In genomic region chr17:42846594-42847280, GRCh38 we compare ENCODE assay signal across 13 cellular contexts. TPM values are rescaled to one million over a fixed set of nuclear protein-coding genes. Genes with fewer than 3 reads are reported as not detected.
A peak's percentile ranks its signal among the peaks of the same experiment; 100 is the strongest.
DNase-seq lines count a peak whose midpoint lies in the region; ATAC-seq, FAIRE-seq and TF ChIP-seq lines count a peak whose summit lies in the region.
"Had no signal": no experiment of that assay in that cellular context is flagged by ENCODE, and none has a peak within 500 bp of the region (broad histone marks: within the 10 kb centered on the region; RNA-seq: fewer than 3 reads in every experiment).

No MANE protein-coding gene starts in this region.

- H3K4me3 Mint-ChIP-seq in MCF 10A (ENCODE audit: unreplicated experiment) = no peak overlapping the region
- H3K4me3 Mint-ChIP-seq in activated T-helper 1 cell treated with anti-CD3 and anti-CD28 coated beads, Interleukin-12 subunit alpha, Interleukin-12 subunit beta, Interleukin-2, Interleukin-4 antibody, amounts not matched to agents 30 ng/mL and 10 ng/mL and 1 ng/mL, durations not matched to agents 14 hours and 24 hours and 36 hours = no peak overlapping the region

- H2AFZ ChIP-seq in HepG2 (ENCODE audit: low read length) = no peak overlapping the region

- H3K27ac ChIP-seq in breast epithelium (peak overlapping the region in 1 of 2 donors; percentile 59), HepG2 (ENCODE audit: extremely low read length, insufficient read depth, low read length) (peak overlapping the region; percentile 9), upper lobe of right lung (peak overlapping the region; percentile 27)

- no peaks in the 10 kb centered on the region for H4K20me1 ChIP-seq in HepG2 (ENCODE audit: insufficient read depth, low read length)

- intact Hi-C loops in MCF 10A (cut with micrococcal nuclease) (no loop called here), breast epithelium (cut with DNase I; ENCODE audit: low total_unique reads) (loop anchor here (10.0 kb wide), 1 partner anchor 488 kb away; no protein-coding TSS in a partner anchor), HepG2 (cut with micrococcal nuclease; ENCODE audit: unreplicated experiment) (no loop called here), upper lobe of right lung (cut with DNase I) (no loop called here)
- intact Hi-C loops in activated T-helper 1 cell treated with anti-CD3 and anti-CD28 coated beads, Interleukin-12 subunit alpha, Interleukin-12 subunit beta, Interleukin-2, Interleukin-4 antibody, amounts not matched to agents 30 ng/mL and 10 ng/mL and 1 ng/mL, durations not matched to agents 14 hours and 24 hours and 36 hours (cut with micrococcal nuclease) = no loop called here

- no peak overlapping the region for H3K9ac ChIP-seq in HepG2 (ENCODE audit: insufficient read depth, low read depth, low read length)

- H3K4me1 Mint-ChIP-seq in MCF 10A (ENCODE audit: insufficient read depth, unreplicated experiment) = peaks cover 13% of the 10 kb centered on the region
- H3K4me1 Mint-ChIP-seq in activated T-helper 1 cell treated with anti-CD3 and anti-CD28 coated beads, Interleukin-12 subunit alpha, Interleukin-12 subunit beta, Interleukin-2, Interleukin-4 antibody, amounts not matched to agents 30 ng/mL and 10 ng/mL and 1 ng/mL, durations not matched to agents 14 hours and 24 hours and 36 hours (ENCODE audit: low read depth) = peaks cover 21% of the 10 kb centered on the region

- H3K4me1 ChIP-seq in breast epithelium (no peaks in the 10 kb centered on the region), HepG2 (ENCODE audit: insufficient read depth, low read length) (peaks cover 33% of the 10 kb centered on the region), upper lobe of right lung (peaks cover 32% of the 10 kb centered on the region)

- POLR2A ChIA-PET in MCF 10A (lab: Yijun Ruan, JAX) (interaction anchor here (0.7 to 2.5 kb wide), 3 partner anchors 14 to 102 kb away, joined by 3 to 15 read pairs (median 4); partner anchors contain the start of gene PSME3), HepG2 (lab: Yijun Ruan, JAX) (interaction anchor here (1.0 to 5.0 kb wide), 7 partner anchors 8 to 90 kb away, joined by 3 to 39 read pairs (median 10); partner anchors contain the start of gene BECN1)

- peaks cover 13% of the 10 kb centered on the region for H3K27me3 Mint-ChIP-seq in MCF 10A (ENCODE audit: insufficient read depth, unreplicated experiment)
- no peaks in the 10 kb centered on the region for H3K27me3 Mint-ChIP-seq in activated T-helper 1 cell treated with anti-CD3 and anti-CD28 coated beads, Interleukin-12 subunit alpha, Interleukin-12 subunit beta, Interleukin-2, Interleukin-4 antibody, amounts not matched to agents 30 ng/mL and 10 ng/mL and 1 ng/mL, durations not matched to agents 14 hours and 24 hours and 36 hours (ENCODE audit: insufficient read depth)
- H3K27me3 Mint-ChIP-seq: naive B cell had no signal

- H3K36me3 ChIP-seq in breast epithelium (no peaks in the 10 kb centered on the region), bronchial epithelial cell (ENCODE audit: control insufficient read depth, insufficient read depth, low read length) (peaks cover 14% of the 10 kb centered on the region), HepG2 (replicated peaks in 1 of 2; ENCODE audit: control insufficient read depth in 1 of 2, insufficient read depth in 2 of 2, low read length in 2 of 2) (peaks cover 26 to 39% of the 10 kb centered on the region in 2 experiments), upper lobe of right lung (peaks cover 40% of the 10 kb centered on the region)

- no peak overlapping the region for H3K4me2 ChIP-seq in HepG2 (ENCODE audit: low read depth, low read length)

- TF ChIP-seq CTCF in MCF 10A (IDR thresholded peaks at IDR 0.05; ENCODE audit: unreplicated experiment) (no peak), breast epithelium (IDR thresholded peaks at IDR 0.05) (no peak), bronchial epithelial cell (IDR thresholded peaks at IDR 0.05; ENCODE audit: insufficient read depth, low read length, severe bottlenecking) (no peak), HepG2 (CRISPR knock-in tag; IDR thresholded peaks at IDR 0.05) (no peak), upper lobe of right lung (IDR thresholded peaks at IDR 0.05) (no peak)

- BruUV-seq in MCF 10A (replicated peaks; lab: Mats Ljungman, UMichigan) (no TSS peak), HepG2 (replicated peaks; lab: Mats Ljungman, UMichigan) (no TSS peak)

- TF ChIP-seq POLR2A in breast epithelium (IDR thresholded peaks at IDR 0.05) (no peak), HepG2 (IDR thresholded peaks at IDR 0.05; ENCODE audit: insufficient read depth in 1 of 2, low read depth in 2 of 2, low read length in 2 of 2) (peak in 1 of 2 experiments; percentile 24; a peak in 1 of 4 replicates)

- DNase-seq in MCF 10A (ENCODE audit: unreplicated experiment) = peak; percentile 70
- no peak for DNase-seq in breast epithelium (ENCODE audit: low spot score in 2 of 2)
- DNase-seq in bronchial epithelial cell (ENCODE audit: low read depth) = peak; percentile 58
- peak; percentile 23 for DNase-seq in HepG2 (ENCODE audit: low spot score)
- no peak for DNase-seq in upper lobe of right lung
- no peak for DNase-seq in cerebellum (ENCODE audit: low spot score)
- DNase-seq in activated T-helper 1 cell treated with anti-CD3 and anti-CD28 coated beads, Interleukin-12 subunit alpha, Interleukin-12 subunit beta, Interleukin-2, Interleukin-4 antibody, amounts not matched to agents 30 ng/mL and 10 ng/mL and 1 ng/mL, durations not matched to agents 14 hours and 24 hours and 36 hours (ENCODE audit: low spot score) = no peak
- DNase-seq: AML-193, H7, naive B cell, NCI-H1092 treated with DMSO at 0.1 percent for 48 hours had no signal

- peak; percentile 14 for ATAC-seq in HepG2
- ATAC-seq in upper lobe of right lung = peak; percentile 54
- no peak for ATAC-seq in GM18858 (IDR thresholded peaks at IDR 0.05; ENCODE audit: unreplicated experiment)

- peaks cover 31% of the 10 kb centered on the region for H3K36me3 Mint-ChIP-seq in MCF 10A (ENCODE audit: insufficient read depth, unreplicated experiment)
- H3K36me3 Mint-ChIP-seq in activated T-helper 1 cell treated with anti-CD3 and anti-CD28 coated beads, Interleukin-12 subunit alpha, Interleukin-12 subunit beta, Interleukin-2, Interleukin-4 antibody, amounts not matched to agents 30 ng/mL and 10 ng/mL and 1 ng/mL, durations not matched to agents 14 hours and 24 hours and 36 hours (ENCODE audit: low read depth) = peaks cover 29% of the 10 kb centered on the region

- H3K9me3 Mint-ChIP-seq in MCF 10A (ENCODE audit: unreplicated experiment) = no peaks in the 10 kb centered on the region
- H3K9me3 Mint-ChIP-seq in activated T-helper 1 cell treated with anti-CD3 and anti-CD28 coated beads, Interleukin-12 subunit alpha, Interleukin-12 subunit beta, Interleukin-2, Interleukin-4 antibody, amounts not matched to agents 30 ng/mL and 10 ng/mL and 1 ng/mL, durations not matched to agents 14 hours and 24 hours and 36 hours = no peaks in the 10 kb centered on the region
- H3K9me3 Mint-ChIP-seq: naive B cell had no signal

- FAIRE-seq in bronchial epithelial cell (lab: Jason Lieb, UNC) = peak; percentile 83
- FAIRE-seq in HepG2 (lab: Jason Lieb, UNC) = peak; percentile 53
- FAIRE-seq: colon had no signal

- H3K27me3 ChIP-seq in breast epithelium (no peaks in the 10 kb centered on the region), bronchial epithelial cell (ENCODE audit: control insufficient read depth, insufficient read depth, low read length) (no peaks in the 10 kb centered on the region), HepG2 (ENCODE audit: control insufficient read depth in 1 of 2, insufficient read depth in 2 of 2, low read length in 2 of 2) (no peaks in the 10 kb centered on the region), upper lobe of right lung (no peaks in the 10 kb centered on the region)

- H3K9me3 ChIP-seq in breast epithelium (no peaks in the 10 kb centered on the region), HepG2 (ENCODE audit: low read length) (no peaks in the 10 kb centered on the region), upper lobe of right lung (no peaks in the 10 kb centered on the region)

- in situ Hi-C loops in HepG2 (cut with HindIII; ENCODE audit: extremely low pct_ligation_motif_present, low pct_unique_long_range_greater_than_20kb) = loop anchor here (10.0 kb wide), 1 partner anchor 138 kb away; the partner anchor contains the start of genes PTGES3L and RUNDC1

- H3K79me2 ChIP-seq in HepG2 (ENCODE audit: insufficient read depth, low read length) = no peaks in the 10 kb centered on the region

- CTCF ChIA-PET in MCF 10A (lab: Yijun Ruan, JAX) (interaction anchor here (1.5 to 5.0 kb wide), 2 partner anchors 82 to 91 kb away, joined by 5 to 60 read pairs; no protein-coding TSS in a partner anchor), HepG2 (lab: Yijun Ruan, JAX; ENCODE audit: low intra/inter-chr PET ratio, low total read pairs) (no interaction called here)

- no peak overlapping the region for H3K4me3 ChIP-seq in breast epithelium
- no peak overlapping the region for H3K4me3 ChIP-seq in bronchial epithelial cell (ENCODE audit: low read depth, low read length)
- no peak overlapping the region for H3K4me3 ChIP-seq in HepG2 (replicated peaks in 1 of 3; ENCODE audit: insufficient read depth in 1 of 3, low read depth in 2 of 3, low read length in 3 of 3)
- no peak overlapping the region for H3K4me3 ChIP-seq in upper lobe of right lung

- TF ChIP-seq EP300 in HepG2 (IDR thresholded peaks at IDR 0.05; ENCODE audit: low read depth in 2 of 2, low read length in 2 of 2) (no peak), HepG2 (CRISPR knock-in tag; IDR thresholded peaks at IDR 0.05; ENCODE audit: borderline replicate concordance) (no peak)

- 81% methylated on average over 8 of the region's 9 CpGs for WGBS in HepG2 (ENCODE audit: low lambda C conversion rate)

- TF ChIP-seq RAD21 in HepG2 (CRISPR knock-in tag; IDR thresholded peaks at IDR 0.05) = no peak

- no peak overlapping the region for H3K27ac Mint-ChIP-seq in MCF 10A (ENCODE audit: low read depth, unreplicated experiment)
- no peak overlapping the region for H3K27ac Mint-ChIP-seq in activated T-helper 1 cell treated with anti-CD3 and anti-CD28 coated beads, Interleukin-12 subunit alpha, Interleukin-12 subunit beta, Interleukin-2, Interleukin-4 antibody, amounts not matched to agents 30 ng/mL and 10 ng/mL and 1 ng/mL, durations not matched to agents 14 hours and 24 hours and 36 hours

RNA-seq across cellular contexts. Expression of gene AOC2, which starts 2.4 kb away (rescaled TPM):
- total RNA-seq in MCF 10A (2022) (2.6 and 2.9 TPM in 2 replicates), breast epithelium (10 to 100 TPM in 1 of 3 donors, 1 to 10 TPM in 2; 1.8 to 11.8 (median 2.3) TPM), bronchial epithelial cell (0.79 and 1.0 TPM in 2 replicates), HepG2 (2016; rRNA removed; fragmentation: Illumina TruSeq; extraction: Trizol) (0.55 and 1.2 TPM in 2 replicates), upper lobe of right lung (2.0 TPM), cerebellum (1.9 TPM)
- not detected in 2 replicates for total RNA-seq in HepG2 (2016; cell fraction: cytosol; rRNA removed; fragmentation: Illumina TruSeq; extraction: Trizol; ENCODE audit: low read depth)
- total RNA-seq in HepG2 (2016; cell fraction: insoluble cytoplasmic fraction; rRNA removed; fragmentation: Illumina TruSeq; extraction: Trizol) = 0.30 and 1.3 TPM in 2 replicates
- total RNA-seq in HepG2 (2016; cell fraction: membrane; rRNA removed; fragmentation: Illumina TruSeq; extraction: Trizol) = 0.31 and 0.38 TPM in 2 replicates
- total RNA-seq in HepG2 (2016; cell fraction: nucleus; rRNA removed; fragmentation: Illumina TruSeq; extraction: Trizol) = 2.2 and 3.5 TPM in 2 replicates
- polyA plus RNA-seq in HepG2 (2011; rRNA removed) = 3.3 and 5.1 TPM in 2 replicates
- polyA plus RNA-seq in HepG2 (2011; cell fraction: cytosol; rRNA removed) = 1.7 TPM in 2 replicates
- 21.9 and 26.2 TPM in 2 replicates for polyA plus RNA-seq in HepG2 (2011; cell fraction: nucleus; rRNA removed)
- polyA plus RNA-seq in HepG2 (2012) = 2.7 and 9.2 TPM in 2 replicates
- 0.10 and 0.19 TPM in 2 replicates for polyA plus RNA-seq in HepG2 (2016; cell fraction: cytosol; fragmentation: Illumina TruSeq; extraction: Trizol; ENCODE audit: low read depth)
- polyA plus RNA-seq in HepG2 (2016; cell fraction: insoluble cytoplasmic fraction; fragmentation: Illumina TruSeq; extraction: Trizol; ENCODE audit: low read depth) = 0.66 and 0.95 TPM in 2 replicates
- 0.24 and 0.30 TPM in 2 replicates for polyA plus RNA-seq in HepG2 (2016; cell fraction: membrane; fragmentation: Illumina TruSeq; extraction: Trizol; ENCODE audit: low read depth)
- polyA plus RNA-seq in HepG2 (2016; cell fraction: nucleus; fragmentation: Illumina TruSeq; extraction: Trizol; ENCODE audit: insufficient read depth, low read depth) = 5.9 and 6.2 TPM in 2 replicates
- 5.1 and 5.5 TPM in 2 replicates for polyA minus RNA-seq in HepG2 (2011; rRNA and poly(A)+ RNA removed; ENCODE audit: low replicate concordance)
- 0.26 and 0.59 TPM in 2 replicates for polyA minus RNA-seq in HepG2 (2011; cell fraction: cytosol; rRNA and poly(A)+ RNA removed)
- polyA minus RNA-seq in HepG2 (2011; cell fraction: nucleus; rRNA and poly(A)+ RNA removed) = 9.8 and 10.3 TPM in 2 replicates
- 3.6 and 4.0 TPM in 2 replicates for total RNA-seq in activated T-helper 1 cell treated with anti-CD3 and anti-CD28 coated beads, Interleukin-12 subunit alpha, Interleukin-12 subunit beta, Interleukin-2, Interleukin-4 antibody, amounts not matched to agents 30 ng/mL and 10 ng/mL and 1 ng/mL, durations not matched to agents 14 hours and 24 hours and 36 hours

RNA-seq across cellular contexts. Expression of gene AOC3, which starts 4.3 kb away (rescaled TPM):
- total RNA-seq in MCF 10A (2022) = 0.44 and 0.71 TPM in 2 replicates
- 100 to 1,000 TPM in 1 of 3 donors, 10 to 100 TPM in 2; 16.2 to 247 (median 25.6) TPM for total RNA-seq in breast epithelium
- total RNA-seq in bronchial epithelial cell = 0.26 TPM in 2 replicates
- total RNA-seq in HepG2 (2016; rRNA removed; fragmentation: Illumina TruSeq; extraction: Trizol) = 8.7 and 10.4 TPM in 2 replicates
- total RNA-seq in HepG2 (2016; cell fraction: cytosol; rRNA removed; fragmentation: Illumina TruSeq; extraction: Trizol; ENCODE audit: low read depth) = 1.1 and 1.3 TPM in 2 replicates
- total RNA-seq in HepG2 (2016; cell fraction: insoluble cytoplasmic fraction; rRNA removed; fragmentation: Illumina TruSeq; extraction: Trizol) = 8.4 and 9.5 TPM in 2 replicates
- 5.2 and 5.4 TPM in 2 replicates for total RNA-seq in HepG2 (2016; cell fraction: membrane; rRNA removed; fragmentation: Illumina TruSeq; extraction: Trizol)
- 5.4 and 5.6 TPM in 2 replicates for total RNA-seq in HepG2 (2016; cell fraction: nucleus; rRNA removed; fragmentation: Illumina TruSeq; extraction: Trizol)
- polyA plus RNA-seq in HepG2 (2011; rRNA removed) = 51.7 and 61.0 TPM in 2 replicates
- polyA plus RNA-seq in HepG2 (2011; cell fraction: cytosol; rRNA removed) = 41.8 and 51.7 TPM in 2 replicates
- polyA plus RNA-seq in HepG2 (2011; cell fraction: nucleus; rRNA removed) = 46.4 and 56.2 TPM in 2 replicates
- polyA plus RNA-seq in HepG2 (2012) = 44.7 and 61.7 TPM in 2 replicates
- polyA plus RNA-seq in HepG2 (2016; cell fraction: cytosol; fragmentation: Illumina TruSeq; extraction: Trizol; ENCODE audit: low read depth) = 2.7 and 3.3 TPM in 2 replicates
- polyA plus RNA-seq in HepG2 (2016; cell fraction: insoluble cytoplasmic fraction; fragmentation: Illumina TruSeq; extraction: Trizol; ENCODE audit: low read depth) = 21.1 and 22.0 TPM in 2 replicates
- 6.6 and 6.7 TPM in 2 replicates for polyA plus RNA-seq in HepG2 (2016; cell fraction: membrane; fragmentation: Illumina TruSeq; extraction: Trizol; ENCODE audit: low read depth)
- 18.7 and 18.9 TPM in 2 replicates for polyA plus RNA-seq in HepG2 (2016; cell fraction: nucleus; fragmentation: Illumina TruSeq; extraction: Trizol; ENCODE audit: insufficient read depth, low read depth)
- 0.51 and 56.5 TPM in 2 replicates for polyA minus RNA-seq in HepG2 (2011; rRNA and poly(A)+ RNA removed; ENCODE audit: low replicate concordance)
- polyA minus RNA-seq in HepG2 (2011; cell fraction: cytosol; rRNA and poly(A)+ RNA removed) = 13.8 and 20.0 TPM in 2 replicates
- 11.6 and 18.6 TPM in 2 replicates for polyA minus RNA-seq in HepG2 (2011; cell fraction: nucleus; rRNA and poly(A)+ RNA removed)
- 235 TPM for total RNA-seq in upper lobe of right lung
- 1.00 TPM for total RNA-seq in cerebellum
- 1.9 and 3.7 TPM in 2 replicates for total RNA-seq in activated T-helper 1 cell treated with anti-CD3 and anti-CD28 coated beads, Interleukin-12 subunit alpha, Interleukin-12 subunit beta, Interleukin-2, Interleukin-4 antibody, amounts not matched to agents 30 ng/mL and 10 ng/mL and 1 ng/mL, durations not matched to agents 14 hours and 24 hours and 36 hours

RNA-seq across cellular contexts. Expression of gene PSME3, which starts 13.5 kb away (rescaled TPM):
- 220 and 232 TPM in 2 replicates for total RNA-seq in MCF 10A (2022)
- 10 to 100 TPM; 59.3 to 74.7 (median 73.9) TPM for total RNA-seq in breast epithelium
- total RNA-seq in bronchial epithelial cell = 57.7 and 72.5 TPM in 2 replicates
- 135 and 202 TPM in 2 replicates for total RNA-seq in HepG2 (2016; rRNA removed; fragmentation: Illumina TruSeq; extraction: Trizol)
- 57.2 and 65.9 TPM in 2 replicates for total RNA-seq in HepG2 (2016; cell fraction: cytosol; rRNA removed; fragmentation: Illumina TruSeq; extraction: Trizol; ENCODE audit: low read depth)
- total RNA-seq in HepG2 (2016; cell fraction: insoluble cytoplasmic fraction; rRNA removed; fragmentation: Illumina TruSeq; extraction: Trizol) = 137 and 184 TPM in 2 replicates
- total RNA-seq in HepG2 (2016; cell fraction: membrane; rRNA removed; fragmentation: Illumina TruSeq; extraction: Trizol) = 87.8 and 99.6 TPM in 2 replicates
- total RNA-seq in HepG2 (2016; cell fraction: nucleus; rRNA removed; fragmentation: Illumina TruSeq; extraction: Trizol) = 85.8 and 91.0 TPM in 2 replicates
- 61.5 and 66.3 TPM in 2 replicates for polyA plus RNA-seq in HepG2 (2011; rRNA removed)
- polyA plus RNA-seq in HepG2 (2011; cell fraction: cytosol; rRNA removed) = 46.2 and 72.9 TPM in 2 replicates
- polyA plus RNA-seq in HepG2 (2011; cell fraction: nucleus; rRNA removed) = 54.8 and 72.6 TPM in 2 replicates
- polyA plus RNA-seq in HepG2 (2012) = 70.9 and 82.9 TPM in 2 replicates
- 40.6 and 52.7 TPM in 2 replicates for polyA plus RNA-seq in HepG2 (2016; cell fraction: cytosol; fragmentation: Illumina TruSeq; extraction: Trizol; ENCODE audit: low read depth)
- 192 and 233 TPM in 2 replicates for polyA plus RNA-seq in HepG2 (2016; cell fraction: insoluble cytoplasmic fraction; fragmentation: Illumina TruSeq; extraction: Trizol; ENCODE audit: low read depth)
- polyA plus RNA-seq in HepG2 (2016; cell fraction: membrane; fragmentation: Illumina TruSeq; extraction: Trizol; ENCODE audit: low read depth) = 79.0 and 86.8 TPM in 2 replicates
- polyA plus RNA-seq in HepG2 (2016; cell fraction: nucleus; fragmentation: Illumina TruSeq; extraction: Trizol; ENCODE audit: insufficient read depth, low read depth) = 115 and 117 TPM in 2 replicates
- polyA minus RNA-seq in HepG2 (2011; rRNA and poly(A)+ RNA removed; ENCODE audit: low replicate concordance) = 45.3 and 91.4 TPM in 2 replicates
- polyA minus RNA-seq in HepG2 (2011; cell fraction: cytosol; rRNA and poly(A)+ RNA removed) = 33.7 and 38.2 TPM in 2 replicates
- 50.2 and 71.4 TPM in 2 replicates for polyA minus RNA-seq in HepG2 (2011; cell fraction: nucleus; rRNA and poly(A)+ RNA removed)
- total RNA-seq in upper lobe of right lung = 89.4 TPM
- total RNA-seq in cerebellum = 34.8 TPM
- total RNA-seq in activated T-helper 1 cell treated with anti-CD3 and anti-CD28 coated beads, Interleukin-12 subunit alpha, Interleukin-12 subunit beta, Interleukin-2, Interleukin-4 antibody, amounts not matched to agents 30 ng/mL and 10 ng/mL and 1 ng/mL, durations not matched to agents 14 hours and 24 hours and 36 hours = 217 and 220 TPM in 2 replicates

RNA-seq across cellular contexts. Expression of gene BECN1, which starts 22.7 kb away (rescaled TPM):
- total RNA-seq in MCF 10A (2022) (78.8 and 81.5 TPM in 2 replicates), breast epithelium (100 to 1,000 TPM in 1 of 3 donors, 10 to 100 TPM in 2; 88.5 to 139 (median 89.0) TPM), bronchial epithelial cell (123 and 200 TPM in 2 replicates), HepG2 (2016; rRNA removed; fragmentation: Illumina TruSeq; extraction: Trizol) (97.2 and 109 TPM in 2 replicates), upper lobe of right lung (66.7 TPM), cerebellum (51.0 TPM)
- total RNA-seq in HepG2 (2016; cell fraction: cytosol; rRNA removed; fragmentation: Illumina TruSeq; extraction: Trizol; ENCODE audit: low read depth) = 55.5 and 62.2 TPM in 2 replicates
- total RNA-seq in HepG2 (2016; cell fraction: insoluble cytoplasmic fraction; rRNA removed; fragmentation: Illumina TruSeq; extraction: Trizol) = 93.4 and 107 TPM in 2 replicates
- total RNA-seq in HepG2 (2016; cell fraction: membrane; rRNA removed; fragmentation: Illumina TruSeq; extraction: Trizol) = 110 and 130 TPM in 2 replicates
- 64.5 and 67.5 TPM in 2 replicates for total RNA-seq in HepG2 (2016; cell fraction: nucleus; rRNA removed; fragmentation: Illumina TruSeq; extraction: Trizol)
- 77.1 and 82.1 TPM in 2 replicates for polyA plus RNA-seq in HepG2 (2011; rRNA removed)
- polyA plus RNA-seq in HepG2 (2011; cell fraction: cytosol; rRNA removed) = 56.9 and 59.6 TPM in 2 replicates
- 82.7 and 86.2 TPM in 2 replicates for polyA plus RNA-seq in HepG2 (2011; cell fraction: nucleus; rRNA removed)
- 71.0 and 75.9 TPM in 2 replicates for polyA plus RNA-seq in HepG2 (2012)
- 51.4 and 75.4 TPM in 2 replicates for polyA plus RNA-seq in HepG2 (2016; cell fraction: cytosol; fragmentation: Illumina TruSeq; extraction: Trizol; ENCODE audit: low read depth)
- polyA plus RNA-seq in HepG2 (2016; cell fraction: insoluble cytoplasmic fraction; fragmentation: Illumina TruSeq; extraction: Trizol; ENCODE audit: low read depth) = 112 and 124 TPM in 2 replicates
- 93.2 and 107 TPM in 2 replicates for polyA plus RNA-seq in HepG2 (2016; cell fraction: membrane; fragmentation: Illumina TruSeq; extraction: Trizol; ENCODE audit: low read depth)
- 109 and 113 TPM in 2 replicates for polyA plus RNA-seq in HepG2 (2016; cell fraction: nucleus; fragmentation: Illumina TruSeq; extraction: Trizol; ENCODE audit: insufficient read depth, low read depth)
- polyA minus RNA-seq in HepG2 (2011; rRNA and poly(A)+ RNA removed; ENCODE audit: low replicate concordance) = 64.5 and 76.4 TPM in 2 replicates
- polyA minus RNA-seq in HepG2 (2011; cell fraction: cytosol; rRNA and poly(A)+ RNA removed) = 28.1 and 41.1 TPM in 2 replicates
- 93.6 and 112 TPM in 2 replicates for polyA minus RNA-seq in HepG2 (2011; cell fraction: nucleus; rRNA and poly(A)+ RNA removed)
- 100 and 110 TPM in 2 replicates for total RNA-seq in activated T-helper 1 cell treated with anti-CD3 and anti-CD28 coated beads, Interleukin-12 subunit alpha, Interleukin-12 subunit beta, Interleukin-2, Interleukin-4 antibody, amounts not matched to agents 30 ng/mL and 10 ng/mL and 1 ng/mL, durations not matched to agents 14 hours and 24 hours and 36 hours

RNA-seq across cellular contexts. Expression of gene CNTD1, which starts 48.1 kb away (rescaled TPM):
- total RNA-seq in MCF 10A (2022) (not detected in 2 replicates), breast epithelium (under 1 TPM in 1 of 3 donors, not detected in 2; 0.59 TPM), bronchial epithelial cell (not detected in 2 replicates), HepG2 (2016; rRNA removed; fragmentation: Illumina TruSeq; extraction: Trizol) (0.11 TPM in 1 of 2 replicates, not detected in the other), upper lobe of right lung (0.14 TPM), cerebellum (0.54 TPM)
- total RNA-seq in HepG2 (2016; cell fraction: cytosol; rRNA removed; fragmentation: Illumina TruSeq; extraction: Trizol; ENCODE audit: low read depth) = not detected in 2 replicates
- total RNA-seq in HepG2 (2016; cell fraction: insoluble cytoplasmic fraction; rRNA removed; fragmentation: Illumina TruSeq; extraction: Trizol) = 0.26 and 0.45 TPM in 2 replicates
- not detected in 2 replicates for total RNA-seq in HepG2 (2016; cell fraction: membrane; rRNA removed; fragmentation: Illumina TruSeq; extraction: Trizol)
- 0.25 TPM in 1 of 2 replicates, not detected in the other for total RNA-seq in HepG2 (2016; cell fraction: nucleus; rRNA removed; fragmentation: Illumina TruSeq; extraction: Trizol)
- polyA plus RNA-seq in HepG2 (2011; rRNA removed) = 0.15 and 0.34 TPM in 2 replicates
- polyA plus RNA-seq in HepG2 (2011; cell fraction: cytosol; rRNA removed) = 0.16 and 0.17 TPM in 2 replicates
- polyA plus RNA-seq in HepG2 (2011; cell fraction: nucleus; rRNA removed) = 0.17 TPM in 1 of 2 replicates, not detected in the other
- 1.8 TPM in 2 replicates for polyA plus RNA-seq in HepG2 (2012)
- 0.11 TPM in 1 of 2 replicates, not detected in the other for polyA plus RNA-seq in HepG2 (2016; cell fraction: cytosol; fragmentation: Illumina TruSeq; extraction: Trizol; ENCODE audit: low read depth)
- 0.11 and 0.36 TPM in 2 replicates for polyA plus RNA-seq in HepG2 (2016; cell fraction: insoluble cytoplasmic fraction; fragmentation: Illumina TruSeq; extraction: Trizol; ENCODE audit: low read depth)
- 0.15 and 0.41 TPM in 2 replicates for polyA plus RNA-seq in HepG2 (2016; cell fraction: membrane; fragmentation: Illumina TruSeq; extraction: Trizol; ENCODE audit: low read depth)
- 0.77 TPM in 1 of 2 replicates, not detected in the other for polyA plus RNA-seq in HepG2 (2016; cell fraction: nucleus; fragmentation: Illumina TruSeq; extraction: Trizol; ENCODE audit: insufficient read depth, low read depth)
- not detected in 2 replicates for polyA minus RNA-seq in HepG2 (2011; rRNA and poly(A)+ RNA removed; ENCODE audit: low replicate concordance)
- not detected in 2 replicates for polyA minus RNA-seq in HepG2 (2011; cell fraction: cytosol; rRNA and poly(A)+ RNA removed)
- 0.25 TPM in 1 of 2 replicates, not detected in the other for polyA minus RNA-seq in HepG2 (2011; cell fraction: nucleus; rRNA and poly(A)+ RNA removed)
- not detected in 2 replicates for total RNA-seq in activated T-helper 1 cell treated with anti-CD3 and anti-CD28 coated beads, Interleukin-12 subunit alpha, Interleukin-12 subunit beta, Interleukin-2, Interleukin-4 antibody, amounts not matched to agents 30 ng/mL and 10 ng/mL and 1 ng/mL, durations not matched to agents 14 hours and 24 hours and 36 hours

Comparison
In these comparisons a context has a peak if more than half of its experiments do, and no peak if none do; other contexts are left out.
1. DNase-seq: peak in MCF 10A (single experiment), bronchial epithelial cell (single experiment) and HepG2 (single experiment); none in breast epithelium (0 of 2), upper lobe of right lung (single experiment), cerebellum (single experiment) and activated T-helper 1 cell treated with anti-CD3 and anti-CD28 coated beads, Interleukin-12 subunit alpha, Interleukin-12 subunit beta, Interleukin-2, Interleukin-4 antibody, amounts not matched to agents 30 ng/mL and 10 ng/mL and 1 ng/mL, durations not matched to agents 14 hours and 24 hours and 36 hours (single experiment).